ENCODE assay signal across 7 cellular contexts in genomic region chr12:18850752-18851151, GRCh38.
"Had no signal": no experiment of that assay in that cellular context is flagged by ENCODE, and none has a peak within 500 bp of the region (broad histone marks: within the 10 kb centered on the region; RNA-seq: fewer than 3 reads in every experiment).

No MANE protein-coding gene starts in this region.

- H3K4me1 ChIP-seq: HAP-1 had no signal

- H3K4me3 Mint-ChIP-seq: GM23338, HFFc6 had no signal

- H3K4me2 ChIP-seq: GM23338 had no signal

- H3K27ac Mint-ChIP-seq: GM23338, HFFc6 had no signal

- H3K9me3 ChIP-seq: HAP-1 had no signal

- H2AFZ ChIP-seq: GM23338 had no signal

- H3K9me3 Mint-ChIP-seq: GM23338, HFFc6 had no signal

- H3K36me3 ChIP-seq: HAP-1 had no signal

- H3K4me3 ChIP-seq: GM23338, HAP-1, K562 had no signal

- DNase-seq: HFFc6, IMR-90, KG1 had no signal

- ATAC-seq: GM23338, HCT116, K562 had no signal
